Comparison of ENCODE assay signal across 7 cellular contexts in genomic region chr6:78867370-78868040, GRCh38. TPM values are rescaled to one million over a fixed set of nuclear protein-coding genes. Genes with fewer than 3 reads are reported as not detected.
A peak's percentile ranks its signal among the peaks of the same experiment; 100 is the strongest.
DNase-seq lines count a peak whose midpoint lies in the region; ATAC-seq and TF ChIP-seq lines count a peak whose summit lies in the region.

A gene with protein sequence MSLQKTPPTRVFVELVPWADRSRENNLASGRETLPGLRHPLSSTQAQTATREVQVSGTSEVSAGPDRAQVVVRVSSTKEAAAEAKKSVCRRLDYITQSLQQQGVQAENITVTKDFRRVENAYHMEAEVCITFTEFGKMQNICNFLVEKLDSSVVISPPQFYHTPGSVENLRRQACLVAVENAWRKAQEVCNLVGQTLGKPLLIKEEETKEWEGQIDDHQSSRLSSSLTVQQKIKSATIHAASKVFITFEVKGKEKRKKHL (plus strand): TSS chr6:78867551. CDS start chr6:78867577, 26 bp downstream.

- intact Hi-C loops in sigmoid colon (cut with DNase I), result loop anchor here (2.0 kb wide), 1 partner anchor 367 kb away; the partner anchor contains the start of gene HMGN3

- no peaks in the 10 kb centered on the region for H3K27me3 ChIP-seq in sigmoid colon

- H3K4me3 ChIP-seq in astrocyte of the spinal cord (ENCODE audit: low read depth, low read length), result peak within 1 kb of the TSS; percentile 93
- H3K4me3 ChIP-seq in sigmoid colon, result peak within 1 kb of the TSS; percentile 65 to 88 (median 80)

- TF ChIP-seq POLR2A in sigmoid colon (IDR thresholded peaks at IDR 0.05), result no peak

- ATAC-seq in GM18499 (IDR thresholded peaks at IDR 0.05; ENCODE audit: insufficient read depth, unreplicated experiment), result peak; percentile 90
- peak; percentile 97 for ATAC-seq in HG02885 (IDR thresholded peaks at IDR 0.05; ENCODE audit: poor library complexity, unreplicated experiment)

- no peaks in the 10 kb centered on the region for H3K9me3 ChIP-seq in sigmoid colon

- H3K4me1 ChIP-seq in sigmoid colon, result peaks cover 0 to 8% (median 3%) of the 10 kb centered on the region in 4 donors

- 0% methylated on average over 48 of the region's 48 CpGs for WGBS in sigmoid colon, 2 donors

- TF ChIP-seq CTCF in astrocyte of the spinal cord (IDR thresholded peaks at IDR 0.05; ENCODE audit: low read depth, low read length), result no peak
- TF ChIP-seq CTCF in sigmoid colon (IDR thresholded peaks at IDR 0.05), result no peak

- H3K27ac ChIP-seq in sigmoid colon, result peak within 1 kb of the TSS; percentile 39 to 70 (median 67)

- in situ Hi-C loops in astrocyte of the spinal cord (cut with HindIII; ENCODE audit: low sequenced_read_pairs), result no loop called here

- peak; percentile 39 for DNase-seq in NCI-H187 treated with DMSO at 0.1 percent for 48 hours (lab: John Stamatoyannopoulos, UW)
- peak; percentile 28 for DNase-seq in T-helper 9 cell
- DNase-seq in astrocyte of the spinal cord (ENCODE audit: low read depth, low spot score), result peak; percentile 87
- DNase-seq in iPS DF 4.7 (ENCODE audit: extremely low read depth, low spot score), result peak; percentile 53
- peak; percentile 83 for DNase-seq in sigmoid colon

- no peak for TF ChIP-seq EP300 in sigmoid colon (IDR thresholded peaks at IDR 0.05)

- peaks cover 0 to 8% (median 1%) of the 10 kb centered on the region in 4 donors for H3K36me3 ChIP-seq in sigmoid colon

RNA-seq across cellular contexts. Expression of the gene that starts here (rescaled TPM):
- 1 to 10 TPM; 4.9 to 8.2 (median 6.2) TPM for total RNA-seq in sigmoid colon
- polyA plus RNA-seq in sigmoid colon, result 1 to 10 TPM in 2 of 3 donors, under 1 TPM in 1; 0.46 to 1.8 (median 1.5) TPM

Comparison
In these comparisons a context has a peak if more than half of its experiments do, and no peak if none do; other contexts are left out.
1. Peak in every context shown above with its lines: DNase-seq, ATAC-seq, H3K4me3 ChIP-seq and H3K27ac ChIP-seq.
2. DNase-seq: peak in every context shown above with its lines; median percentile 87 in astrocyte of the spinal cord; 83 in sigmoid colon; 53 in iPS DF 4.7; 39 in NCI-H187 treated with DMSO at 0.1 percent for 48 hours; 28 in T-helper 9 cell.